Comparison of ENCODE assay signal across 1 cellular context in genomic region chr11:47948137-47948536, GRCh38.
TF ChIP-seq lines count a peak whose summit lies in the region.

No MANE protein-coding gene starts in this region.

TF ChIP-seq in K562, 482 proteins besides CTCF, POLR2A, EP300 and RAD21 (continued from another document and continues in another):
- TF ChIP-seq SMAD2 (IDR thresholded peaks at IDR 0.05; ENCODE audit: low read depth, low read length) (no peak), ZNF274 (IDR thresholded peaks at IDR 0.05; ENCODE audit: borderline replicate concordance, low read depth, low read length) (no peak), XRCC3 (IDR thresholded peaks at IDR 0.05) (no peak), ZNF507 (tag; conservative IDR thresholded peaks at IDR 0.05) (no peak), TFAP4 (CRISPR knock-in tag; IDR thresholded peaks at IDR 0.05; ENCODE audit: borderline replicate concordance) (no peak), GTF2B (IDR thresholded peaks at IDR 0.05; ENCODE audit: extremely low read depth, insufficient read length) (no peak), HNRNPH1 (optimal IDR thresholded peaks at IDR 0.05; ENCODE audit: low read depth, low read length) (no peak), ZKSCAN3 (CRISPR knock-in tag; IDR thresholded peaks at IDR 0.05) (no peak), RBM25 (IDR thresholded peaks at IDR 0.05; ENCODE audit: low read depth, low read length, severe bottlenecking) (peak; percentile 60), HLTF (IDR thresholded peaks at IDR 0.05) (no peak), ZNF707 (CRISPR knock-in tag; conservative IDR thresholded peaks at IDR 0.05) (no peak), DNMT1 (IDR thresholded peaks at IDR 0.05) (no peak), ZNF311 (CRISPR knock-in tag; IDR thresholded peaks at IDR 0.05) (no peak), CBFA2T2 (conservative IDR thresholded peaks at IDR 0.05) (no peak), CXXC5 (CRISPR knock-in tag; IDR thresholded peaks at IDR 0.05) (peak; percentile 28; the same call in 1 of the 2 replicates), NFIX (CRISPR knock-in tag; IDR thresholded peaks at IDR 0.05; ENCODE audit: low read depth) (no peak), ZNF449 (CRISPR knock-in tag; IDR thresholded peaks at IDR 0.05) (no peak), ZNF12 (CRISPR knock-in tag; IDR thresholded peaks at IDR 0.05) (no peak), NR2C1 (IDR thresholded peaks at IDR 0.05) (no peak), NR2C1 (tag; IDR thresholded peaks at IDR 0.05) (no peak; the same call in 1 of the 2 replicates), ZSCAN32 (CRISPR knock-in tag; IDR thresholded peaks at IDR 0.05) (no peak), RREB1 (CRISPR knock-in tag; IDR thresholded peaks at IDR 0.05) (no peak), RB1 (IDR thresholded peaks at IDR 0.05; ENCODE audit: low read depth) (no peak), CEBPZ (IDR thresholded peaks at IDR 0.05; ENCODE audit: borderline replicate concordance, low read depth, low read length) (no peak), ZSCAN29 (IDR thresholded peaks at IDR 0.05) (no peak), CREB3 (tag; conservative IDR thresholded peaks at IDR 0.05; ENCODE audit: low read depth) (no peak), CSDE1 (IDR thresholded peaks at IDR 0.05) (no peak), TAL1 (IDR thresholded peaks at IDR 0.05) (no peak), MAFK (IDR thresholded peaks at IDR 0.05; ENCODE audit: low read length) (no peak), ARID2 (IDR thresholded peaks at IDR 0.05) (no peak), TOE1 (IDR thresholded peaks at IDR 0.05; ENCODE audit: borderline replicate concordance) (peak; percentile 87), TOE1 (CRISPR knock-in tag; IDR thresholded peaks at IDR 0.05; ENCODE audit: borderline replicate concordance, low read depth) (no peak), ZNF395 (CRISPR knock-in tag; IDR thresholded peaks at IDR 0.05) (no peak), ATF3 (IDR thresholded peaks at IDR 0.05) (no peak; the same call in 1 of the 2 replicates), ATF3 (CRISPR knock-in tag; conservative IDR thresholded peaks at IDR 0.05) (no peak), KLF10 (CRISPR knock-in tag; IDR thresholded peaks at IDR 0.05) (no peak), USF2 (CRISPR knock-in tag; IDR thresholded peaks at IDR 0.05) (no peak), FOS (IDR thresholded peaks at IDR 0.05; ENCODE audit: extremely low read depth, insufficient read length) (no peak), ZNF263 (CRISPR knock-in tag; IDR thresholded peaks at IDR 0.05; ENCODE audit: borderline replicate concordance) (peak; percentile 44; the same call in 1 of the 2 replicates), MTA1 (IDR thresholded peaks at IDR 0.05; ENCODE audit: borderline replicate concordance) (peak; percentile 87), TCF3 (CRISPR knock-in tag; IDR thresholded peaks at IDR 0.05) (no peak), HMGXB4 (CRISPR knock-in tag; IDR thresholded peaks at IDR 0.05) (no peak), ZBTB33 (CRISPR knock-in tag; IDR thresholded peaks at IDR 0.05) (no peak), ZBTB17 (CRISPR knock-in tag; IDR thresholded peaks at IDR 0.05) (no peak), ZNF408 (CRISPR knock-in tag; IDR thresholded peaks at IDR 0.05; ENCODE audit: low read depth) (no peak)
